8 cellular contexts compared by ENCODE assay signal in genomic region chr1:203512830-203513578, GRCh38. TPM values are rescaled to one million over a fixed set of nuclear protein-coding genes. Genes with fewer than 3 reads are reported as not detected.
DNase-seq lines count a peak whose midpoint lies in the region; ATAC-seq and TF ChIP-seq lines count a peak whose summit lies in the region.

No MANE protein-coding gene starts in this region.

- H3K27ac ChIP-seq in H9 (ENCODE audit: insufficient read length, low read depth, low read length) (no peak overlapping the region), SJSA1 (peak overlapping the region; percentile 96), mammary epithelial cell (ENCODE audit: insufficient read depth, low read depth, low read length) (peak overlapping the region; percentile 73), lung (ENCODE audit: low read depth in 1 of 2, low read length in 1 of 2) (peak overlapping the region; percentile 28 to 74)

- H3K23ac ChIP-seq in H9 (ENCODE audit: insufficient read length, low read depth, low read length): no peak overlapping the region

- no peak overlapping the region for H4K91ac ChIP-seq in H9 (ENCODE audit: insufficient read length, low read depth, low read length)

- peaks cover 0 to 2% of the 10 kb centered on the region in 2 experiments; a peak in 2 of 5 replicates for H3K9me3 Mint-ChIP-seq in H9

- H3K9me3 ChIP-seq in H9 (ENCODE audit: control insufficient read depth, low read depth, low read length) (no peaks in the 10 kb centered on the region), SJSA1 (replicated peaks) (no peaks in the 10 kb centered on the region), mammary epithelial cell (replicated peaks; ENCODE audit: insufficient read depth, low read length) (no peaks in the 10 kb centered on the region), lung (ENCODE audit: control insufficient read depth in 2 of 2, insufficient read depth in 1 of 2, low read length in 1 of 2) (no peaks in the 10 kb centered on the region)

- H3K4ac ChIP-seq in H9 (ENCODE audit: low read depth, low read length): no peak overlapping the region

- H3K4me1 ChIP-seq in H9 (ENCODE audit: insufficient read depth, low read length) (peaks cover 9% of the 10 kb centered on the region), SJSA1 (replicated peaks) (peaks cover 46% of the 10 kb centered on the region), mammary epithelial cell (ENCODE audit: insufficient read depth, low read length) (peaks cover 27% of the 10 kb centered on the region), lung (ENCODE audit: control insufficient read depth in 2 of 2, insufficient read depth in 2 of 2, low read length in 2 of 2) (peaks cover 6 to 11% of the 10 kb centered on the region in 2 donors)

- peak; percentile 68 for ATAC-seq in lung (ENCODE audit: insufficient read depth, low FRiP score)
- peak; percentile 84 for ATAC-seq in stimulated activated naive CD8-positive, alpha-beta T cell treated with anti-CD3 and anti-CD28 coated beads, Interleukin-15, Interleukin-2, amounts not matched to agents 100 U/mL and 50 U/mL, for 24 hours

- TF ChIP-seq CTCF in H9 (conservative IDR thresholded peaks at IDR 0.05) (no peak), mammary epithelial cell (conservative IDR thresholded peaks at IDR 0.05 in 1 of 2, IDR thresholded peaks at IDR 0.05 in 1 of 2; ENCODE audit: extremely low read depth in 1 of 2, insufficient read depth in 1 of 2, low read depth in 1 of 2, low read length in 2 of 2) (no peak), lung (IDR thresholded peaks at IDR 0.05; ENCODE audit: control extremely low read depth, extremely low read depth) (no peak)

- H3K4me3 Mint-ChIP-seq in H9: peak overlapping the region in 1 of 2 experiments; percentile 33; a peak in 3 of 5 replicates

- no CpG with 5 or more reads among the region's 10 CpGs for WGBS in H9 (ENCODE audit: extremely low coverage, insufficient read length, low lambda C conversion rate)
- WGBS in mammary epithelial cell (ENCODE audit: low coverage, missing lambda C conversion rate): 26% methylated on average over 9 of the region's 10 CpGs
- WGBS in lung, 2 donors: 38 to 42% methylated on average over 10 of the region's 10 CpGs

- no peak overlapping the region for H3K4me3 ChIP-seq in SJSA1
- no peak overlapping the region for H3K4me3 ChIP-seq in mammary epithelial cell (replicated peaks in 1 of 3; ENCODE audit: insufficient read depth in 1 of 3, low read depth in 2 of 3, low read length in 3 of 3)
- no peak overlapping the region for H3K4me3 ChIP-seq in lung

- no peak overlapping the region for H2BK15ac ChIP-seq in H9 (ENCODE audit: low read depth, low read length)

- H3K9ac ChIP-seq in H9 (ENCODE audit: extremely low read depth, insufficient read length, low read length) (no peak overlapping the region), mammary epithelial cell (ENCODE audit: insufficient read depth, low read length) (peak overlapping the region; percentile 68)

- H3K36me3 Mint-ChIP-seq in H9 (ENCODE audit: insufficient read depth in 1 of 3, low read depth in 3 of 3): no peaks in the 10 kb centered on the region

- no peak overlapping the region for H2BK20ac ChIP-seq in H9 (ENCODE audit: low read depth, low read length, poor library complexity, severe bottlenecking)

- H2BK120ac ChIP-seq in H9 (ENCODE audit: low read depth, low read length, poor library complexity, severe bottlenecking): no peak overlapping the region

- peak overlapping the region; percentile 27 for H3K18ac ChIP-seq in H9 (ENCODE audit: insufficient read length, low read depth, low read length)

- H3K14ac ChIP-seq in H9 (ENCODE audit: insufficient read depth, low read length): 0 out of 2 replicates have a peak overlapping the region, but pooled peaks have one; percentile 2

- no peaks in the 10 kb centered on the region for H3K79me2 ChIP-seq in H9 (ENCODE audit: insufficient read depth, low read length)
- H3K79me2 ChIP-seq in mammary epithelial cell (ENCODE audit: insufficient read depth, low read length): no peaks in the 10 kb centered on the region

- DNase-seq in H9 (no peak), SJSA1 (ENCODE audit: low read depth in 1 of 2, low spot score in 2 of 2) (peak; percentile 96), mammary epithelial cell (peak; percentile 86), lung (ENCODE audit: low spot score) (peak; percentile 45), cortex of kidney (lab: John Stamatoyannopoulos, UW) (no peak), activated gamma-delta T cell treated with Interleukin-2 at 50 U/mL for 16 hours (no peak), DMS153 (lab: John Stamatoyannopoulos, UW) (no peak)
- peak; percentile 49 for DNase-seq in stimulated activated naive CD8-positive, alpha-beta T cell treated with anti-CD3 and anti-CD28 coated beads, Interleukin-15, Interleukin-2, amounts not matched to agents 100 U/mL and 50 U/mL, for 24 hours

- no peak overlapping the region for H3T11ph ChIP-seq in H9 (ENCODE audit: low read length)

- H3K27me3 Mint-ChIP-seq in H9 (ENCODE audit: low read depth): peaks cover 59% of the 10 kb centered on the region

- no peak overlapping the region for H3K4me2 ChIP-seq in H9 (ENCODE audit: insufficient read depth, insufficient read length, low read length)
- H3K4me2 ChIP-seq in mammary epithelial cell (ENCODE audit: insufficient read depth, low read depth, low read length): peak overlapping the region; percentile 37

- intact Hi-C loops in mammary epithelial cell (cut with micrococcal nuclease): loop anchor here (2.0 kb wide), 2 partner anchors 46 to 116 kb away; no protein-coding TSS in a partner anchor

- in situ Hi-C loops in mammary epithelial cell (cut with MboI; ENCODE audit: low sequenced_read_pairs in 2 of 2): loop anchor here in 1 of 2 donors (5.0 to 25.0 kb wide), 2 partner anchors 114 to 299 kb away; partner anchors contain the start of gene ATP2B4

- CTCF ChIA-PET in mammary epithelial cell (lab: Charles Lee; ENCODE audit: low non-redundant PET): no interaction called here

- no peak overlapping the region for H2BK5ac ChIP-seq in H9 (ENCODE audit: insufficient read length, low read length)

- H3K27me3 ChIP-seq in H9 (ENCODE audit: insufficient read depth, low read length) (peaks cover 5% of the 10 kb centered on the region; the same call in 1 of the 2 replicates), SJSA1 (replicated peaks) (no peaks in the 10 kb centered on the region), mammary epithelial cell (ENCODE audit: insufficient read depth, low read length) (no peaks in the 10 kb centered on the region), lung (ENCODE audit: control insufficient read depth, insufficient read depth) (no peaks in the 10 kb centered on the region)

- H4K8ac ChIP-seq in H9 (replicated peaks; ENCODE audit: insufficient read length, low read depth, low read length): no peak overlapping the region

- peak overlapping the region in 1 of 3 experiments; percentile 59; a peak in 2 of 7 replicates for H3K27ac Mint-ChIP-seq in H9

- no peak overlapping the region for H2BK12ac ChIP-seq in H9 (ENCODE audit: insufficient read length, low read depth, low read length)

- no peak overlapping the region for H4K5ac ChIP-seq in H9 (ENCODE audit: insufficient read length, low read depth, low read length)

- H2AFZ ChIP-seq in H9 (ENCODE audit: low read length) (no peak overlapping the region), mammary epithelial cell (ENCODE audit: low read depth, low read length) (peak overlapping the region; percentile 74)

- peaks cover 72 to 73% of the 10 kb centered on the region in 2 experiments for H3K4me1 Mint-ChIP-seq in H9

- peaks cover 7% of the 10 kb centered on the region for H3K23me2 ChIP-seq in H9 (ENCODE audit: insufficient read length, low read depth, low read length, poor library complexity, severe bottlenecking)

- BruUV-seq in mammary epithelial cell (replicated peaks; lab: Mats Ljungman, UMichigan): no TSS peak

- H2AK5ac ChIP-seq in H9 (ENCODE audit: insufficient read length, low read length): no peak overlapping the region

- dilution Hi-C loops in mammary epithelial cell (cut with HindIII; ENCODE audit: low sequenced_read_pairs): no loop called here

- H4K20me1 ChIP-seq in H9 (ENCODE audit: control insufficient read depth, insufficient read depth, insufficient read length) (no peaks in the 10 kb centered on the region), mammary epithelial cell (ENCODE audit: insufficient read depth, low read length) (no peaks in the 10 kb centered on the region)

- H3K79me1 ChIP-seq in H9 (ENCODE audit: insufficient read depth, low read depth, low read length, poor library complexity, severe bottlenecking): no peaks in the 10 kb centered on the region

- H3K36me3 ChIP-seq in SJSA1 (no peaks in the 10 kb centered on the region), mammary epithelial cell (ENCODE audit: insufficient read depth, low read length) (no peaks in the 10 kb centered on the region), lung (ENCODE audit: control insufficient read depth in 2 of 2, insufficient read depth in 2 of 2, low read length in 2 of 2) (no peaks in the 10 kb centered on the region)

- no peak overlapping the region for H3K56ac ChIP-seq in H9 (ENCODE audit: insufficient read length, low read depth, low read length)

RNA-seq across cellular contexts. Expression of gene OPTC, which starts 19.1 kb away (rescaled TPM):
- total RNA-seq in H9 (2021) (0.68 and 1.1 TPM in 2 replicates), mammary epithelial cell (not detected), lung (not detected)
- not detected in 2 replicates for total RNA-seq in SJSA1 (2014; rRNA removed; shearing (Covaris generic))
- polyA plus RNA-seq in mammary epithelial cell (not detected), lung (not detected)
- not detected for polyA minus RNA-seq in mammary epithelial cell

RNA-seq across cellular contexts. Expression of gene PRELP, which starts 37.4 kb away (rescaled TPM):
- total RNA-seq in H9 (2021) (0.07 and 0.09 TPM in 2 replicates), mammary epithelial cell (under 1 TPM; under 0.01 to 0.12 TPM), lung (10 to 100 TPM in 1 of 2 donors, 1 to 10 TPM in 1; 2.0 to 18.9 TPM)
- total RNA-seq in SJSA1 (2014; rRNA removed; shearing (Covaris generic)): not detected in 2 replicates
- polyA plus RNA-seq in mammary epithelial cell (0.03 TPM), lung (10 to 100 TPM in 1 of 2 donors, 1 to 10 TPM in 1; 8.3 to 26.0 TPM)
- polyA minus RNA-seq in mammary epithelial cell: 1.6 TPM

Comparison
In these comparisons a context has a peak if more than half of its experiments do, and no peak if none do; other contexts are left out.
1. DNase-seq: peak in SJSA1 (2 of 2), mammary epithelial cell (single experiment), lung (single experiment) and stimulated activated naive CD8-positive, alpha-beta T cell treated with anti-CD3 and anti-CD28 coated beads, Interleukin-15, Interleukin-2, amounts not matched to agents 100 U/mL and 50 U/mL, for 24 hours (single experiment); none in H9 (single experiment), cortex of kidney (single experiment), activated gamma-delta T cell treated with Interleukin-2 at 50 U/mL for 16 hours (single experiment) and DMS153 (single experiment).